ENCODE assay signal across 17 cellular contexts in the genomic region with DNA sequence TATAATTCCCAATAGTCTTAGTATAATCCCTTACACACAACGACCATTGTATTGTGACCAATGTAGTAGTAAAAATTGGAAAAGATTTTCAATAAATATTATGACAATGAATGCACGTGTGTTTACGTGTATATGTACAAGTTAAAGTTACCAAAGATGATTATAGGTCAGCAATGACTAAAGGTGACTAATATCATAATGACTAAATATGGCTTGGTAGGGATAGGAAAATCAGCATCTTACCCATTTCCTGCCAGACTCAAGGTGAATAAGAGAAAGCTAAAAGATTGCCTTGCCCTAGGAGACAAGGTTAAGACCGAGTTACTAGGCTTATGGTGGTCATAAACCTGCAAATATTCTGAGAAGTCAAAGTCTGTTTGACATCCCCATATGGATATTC. TPM values are rescaled to one million over a fixed set of nuclear protein-coding genes. Genes with fewer than 3 reads are reported as not detected.
A peak's percentile ranks its signal among the peaks of the same experiment; 100 is the strongest.
DNase-seq lines count a peak whose midpoint lies in the region; TF ChIP-seq lines count a peak whose summit lies in the region.
"Had no signal": no experiment of that assay in that cellular context is flagged by ENCODE, and none has a peak within 500 bp of the region (broad histone marks: within the 10 kb centered on the region; RNA-seq: fewer than 3 reads in every experiment).

No MANE protein-coding gene starts in this region.

- H3K36me3 ChIP-seq in spleen: peaks cover 0 to 8% (median 0%) of the 10 kb centered on the region in 6 donors
- H3K36me3 ChIP-seq in right atrium auricular region: no peaks in the 10 kb centered on the region
- H3K36me3 ChIP-seq: suprapubic skin had no signal

- H3K9me3 ChIP-seq in spleen (no peaks in the 10 kb centered on the region), right atrium auricular region (no peaks in the 10 kb centered on the region)
- H3K9me3 ChIP-seq: Caco-2, psoas muscle, suprapubic skin had no signal

- H3K27me3 ChIP-seq in spleen (replicated peaks in 1 of 7): no peaks in the 10 kb centered on the region
- H3K27me3 ChIP-seq in right atrium auricular region: no peaks in the 10 kb centered on the region
- H3K27me3 ChIP-seq: suprapubic skin had no signal

- no peak overlapping the region for H3K27ac ChIP-seq in RWPE1
- no peak overlapping the region for H3K27ac ChIP-seq in epithelial cell of prostate
- H3K27ac ChIP-seq in spleen: no peak overlapping the region
- H3K27ac ChIP-seq in right atrium auricular region: no peak overlapping the region
- H3K27ac ChIP-seq: psoas muscle, suprapubic skin had no signal

- intact Hi-C loops in spleen (cut with DNase I; ENCODE audit: low total_unique reads): no loop called here

- POLR2A ChIA-PET in RWPE1 (lab: Yijun Ruan, JAX; ENCODE audit: low non-redundant PET): no interaction called here

- H3K4me1 ChIP-seq in spleen (no peaks in the 10 kb centered on the region), right atrium auricular region (peaks cover 0 to 3% of the 10 kb centered on the region in 2 donors)
- H3K4me1 ChIP-seq: psoas muscle, suprapubic skin had no signal

- no peak overlapping the region for H3K4me3 ChIP-seq in spleen
- H3K4me3 ChIP-seq in right atrium auricular region: no peak overlapping the region
- H3K4me3 ChIP-seq: psoas muscle, suprapubic skin had no signal

- 88 to 94% (median 89%) methylated on average over 4 of the region's 4 CpGs for WGBS in spleen, 5 donors

- TF ChIP-seq CTCF in RWPE1 (conservative IDR thresholded peaks at IDR 0.05; ENCODE audit: low read depth): no peak
- no peak for TF ChIP-seq CTCF in spleen (IDR thresholded peaks at IDR 0.05 in 8 of 11, conservative IDR thresholded peaks at IDR 0.05 in 3 of 11)
- no peak for TF ChIP-seq CTCF in right atrium auricular region (IDR thresholded peaks at IDR 0.05)

- TF ChIP-seq POLR2A in spleen (IDR thresholded peaks at IDR 0.05): no peak

- CTCF ChIA-PET in RWPE1 (lab: Yijun Ruan, JAX): no interaction called here

- DNase-seq in AG08395 (ENCODE audit: low spot score) (peak; percentile 20), EL (peak; percentile 43), RWPE1 (ENCODE audit: low spot score) (peak; percentile 85), epithelial cell of prostate (ENCODE audit: low read depth, low spot score) (peak; percentile 14), spleen (no peak), NCI-H1436 (lab: John Stamatoyannopoulos, UW) (no peak), right atrium auricular region (ENCODE audit: low spot score) (no peak)
- DNase-seq: anterior cingulate cortex; Caco-2; Karpas-422; left cardiac atrium; NCI-H1105 treated with DMSO at 0.1 percent for 48 hours; NCI-H526 treated with DMSO at 0.1 percent for 48 hours; psoas muscle; small intestine; stimulated activated CD4-positive, alpha-beta T cell treated with anti-CD3 and anti-CD28 coated beads, Interleukin-4, amount 100 ng/mL, for 4 hours had no signal

RNA-seq across cellular contexts. Expression of a gene that starts 34.4 kb away (rescaled TPM):
- total RNA-seq in spleen: 10 to 100 TPM; 33.9 to 83.8 (median 42.0) TPM
- 1 to 10 TPM; 1.6 to 3.8 (median 3.0) TPM for polyA plus RNA-seq in spleen
- total RNA-seq in right atrium auricular region: 10 to 100 TPM; 41.3 to 44.1 TPM

Comparison
In these comparisons a context has a peak if more than half of its experiments do, and no peak if none do; other contexts are left out.
1. DNase-seq: peak in AG08395 (single experiment), EL (single experiment), RWPE1 (single experiment) and epithelial cell of prostate (single experiment); none in spleen (single experiment), NCI-H1436 (single experiment) and right atrium auricular region (single experiment).